ENCODE assay signal across 10 cellular contexts in the genomic region with DNA sequence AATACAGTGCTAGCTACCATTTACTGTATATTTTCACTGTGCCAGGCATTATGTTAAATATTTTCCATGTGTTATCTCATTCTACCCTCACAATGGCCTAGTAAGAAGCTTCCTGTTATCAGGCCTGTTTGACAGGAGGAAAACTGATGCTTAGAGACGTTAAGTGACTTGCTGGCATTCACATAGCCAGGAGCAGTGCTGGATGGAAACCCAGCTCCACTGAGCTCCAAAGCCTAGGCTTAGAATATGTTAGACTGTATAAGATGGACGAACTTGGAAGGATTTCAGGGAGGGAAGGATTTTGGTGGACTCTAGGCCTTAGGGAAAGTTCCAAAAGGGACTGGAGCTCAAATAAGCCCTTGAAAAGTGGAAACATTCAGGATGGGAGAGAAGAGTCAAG. TPM values are rescaled to one million over a fixed set of nuclear protein-coding genes. Genes with fewer than 3 reads are reported as not detected.
DNase-seq lines count a peak whose midpoint lies in the region; ATAC-seq and TF ChIP-seq lines count a peak whose summit lies in the region.
"Had no signal": no experiment of that assay in that cellular context is flagged by ENCODE, and none has a peak within 500 bp of the region (broad histone marks: within the 10 kb centered on the region; RNA-seq: fewer than 3 reads in every experiment).

No MANE protein-coding gene starts in this region.

- H3K27ac ChIP-seq in gastroesophageal sphincter, result peak overlapping the region; percentile 35 to 95 (median 94)
- H3K27ac ChIP-seq in subcutaneous abdominal adipose tissue (ENCODE audit: low read depth, low read length), result peak overlapping the region; percentile 90
- H3K27ac ChIP-seq: KMS-11 had no signal

- peaks cover 60% of the 10 kb centered on the region for H3K4me1 Mint-ChIP-seq in activated CD4-positive, alpha-beta T cell treated with anti-CD3 and anti-CD28 coated beads, Interleukin-2, amount 10 ng/mL, durations not matched to agents 24 days and 14 days
- H3K4me1 Mint-ChIP-seq in activated CD8-positive, alpha-beta T cell treated with anti-CD3 and anti-CD28 coated beads for 36 hours (ENCODE audit: low read depth), result peaks cover 55% of the 10 kb centered on the region

- no peaks in the 10 kb centered on the region for H3K9me3 ChIP-seq in gastroesophageal sphincter
- no peaks in the 10 kb centered on the region for H3K9me3 ChIP-seq in subcutaneous abdominal adipose tissue (ENCODE audit: control insufficient read depth in 5 of 5, low read length in 5 of 5)

- TF ChIP-seq CTCF in activated CD8-positive, alpha-beta T cell treated with anti-CD3 and anti-CD28 coated beads for 36 hours (IDR thresholded peaks at IDR 0.05), result no peak
- TF ChIP-seq CTCF in gastroesophageal sphincter (IDR thresholded peaks at IDR 0.05), result no peak

- no peak for ATAC-seq in activated CD8-positive, alpha-beta T cell treated with anti-CD3 and anti-CD28 coated beads for 36 hours
- ATAC-seq in gastroesophageal sphincter, result no peak
- ATAC-seq in GM19452 (IDR thresholded peaks at IDR 0.05; ENCODE audit: unreplicated experiment), result no peak

- DNase-seq in activated CD4-positive, alpha-beta T cell treated with anti-CD3 and anti-CD28 coated beads, Interleukin-2, amount 10 ng/mL, durations not matched to agents 24 days and 14 days, result peak; percentile 70
- DNase-seq in activated CD4-positive, alpha-beta T cell treated with anti-CD3 and anti-CD28 coated beads, Interleukin-2, amount 50 U/mL, for 48 hours, result no peak
- DNase-seq in activated CD8-positive, alpha-beta T cell treated with anti-CD3 and anti-CD28 coated beads for 36 hours, result no peak
- DNase-seq in kidney tubule cell (ENCODE audit: low spot score) (no peak), COLO668 (lab: John Stamatoyannopoulos, UW; ENCODE audit: unreplicated experiment) (no peak)
- DNase-seq: T1000 had no signal

- peaks cover 9 to 66% (median 28%) of the 10 kb centered on the region in 3 donors for H3K4me1 ChIP-seq in gastroesophageal sphincter
- H3K4me1 ChIP-seq in subcutaneous abdominal adipose tissue (ENCODE audit: control insufficient read depth in 5 of 5, insufficient read depth in 5 of 5, low read length in 5 of 5), result peaks cover 2 to 52% (median 41%) of the 10 kb centered on the region in 5 donors

- H3K4me3 ChIP-seq in gastroesophageal sphincter (peak overlapping the region; percentile 64 to 87), subcutaneous abdominal adipose tissue (ENCODE audit: low read depth in 1 of 5, low read length in 5 of 5) (peak overlapping the region; percentile 77 to 97 (median 79))

- H3K27me3 Mint-ChIP-seq in activated CD4-positive, alpha-beta T cell treated with anti-CD3 and anti-CD28 coated beads, Interleukin-2, amount 10 ng/mL, durations not matched to agents 24 days and 14 days, result no peaks in the 10 kb centered on the region
- H3K27me3 Mint-ChIP-seq in activated CD8-positive, alpha-beta T cell treated with anti-CD3 and anti-CD28 coated beads for 36 hours, result no peaks in the 10 kb centered on the region

- H3K9me3 Mint-ChIP-seq in activated CD4-positive, alpha-beta T cell treated with anti-CD3 and anti-CD28 coated beads, Interleukin-2, amount 10 ng/mL, durations not matched to agents 24 days and 14 days, result no peaks in the 10 kb centered on the region
- H3K9me3 Mint-ChIP-seq in activated CD8-positive, alpha-beta T cell treated with anti-CD3 and anti-CD28 coated beads for 36 hours, result no peaks in the 10 kb centered on the region

- no peak for TF ChIP-seq EP300 in gastroesophageal sphincter (IDR thresholded peaks at IDR 0.05)

- POLR2A ChIA-PET in activated CD8-positive, alpha-beta T cell treated with anti-CD3 and anti-CD28 coated beads for 36 hours (lab: Charles Lee), result interaction anchor here (0.6 to 5.0 kb wide), 17 partner anchors 10 to 141 kb away, joined by 3 to 69 read pairs (median 6); no protein-coding TSS in a partner anchor

- H3K9ac ChIP-seq in subcutaneous abdominal adipose tissue (ENCODE audit: low read length in 5 of 5), result peak overlapping the region; percentile 60 to 81 (median 68)
- H3K9ac ChIP-seq: KMS-11 had no signal

- CTCF ChIA-PET in activated CD8-positive, alpha-beta T cell treated with anti-CD3 and anti-CD28 coated beads for 36 hours (lab: Charles Lee), result interaction anchor here (0.6 to 2.1 kb wide), 17 partner anchors 8 to 218 kb away, joined by 3 to 8 read pairs (median 4); no protein-coding TSS in a partner anchor

- WGBS in gastroesophageal sphincter (ENCODE audit: low coverage in 1 of 2), 2 donors, result 0% methylated on average over 2 of the region's 2 CpGs

- H3K36me3 Mint-ChIP-seq in activated CD4-positive, alpha-beta T cell treated with anti-CD3 and anti-CD28 coated beads, Interleukin-2, amount 10 ng/mL, durations not matched to agents 24 days and 14 days (ENCODE audit: low read depth), result peaks cover 67% of the 10 kb centered on the region
- peaks cover 58% of the 10 kb centered on the region for H3K36me3 Mint-ChIP-seq in activated CD8-positive, alpha-beta T cell treated with anti-CD3 and anti-CD28 coated beads for 36 hours (ENCODE audit: low read depth)

- no peak for TF ChIP-seq POLR2A in gastroesophageal sphincter (IDR thresholded peaks at IDR 0.05)

- peak overlapping the region; percentile 94 for H3K4me3 Mint-ChIP-seq in activated CD4-positive, alpha-beta T cell treated with anti-CD3 and anti-CD28 coated beads, Interleukin-2, amount 10 ng/mL, durations not matched to agents 24 days and 14 days
- H3K4me3 Mint-ChIP-seq in activated CD8-positive, alpha-beta T cell treated with anti-CD3 and anti-CD28 coated beads for 36 hours, result peak overlapping the region; percentile 93

- H3K27ac Mint-ChIP-seq in activated CD4-positive, alpha-beta T cell treated with anti-CD3 and anti-CD28 coated beads, Interleukin-2, amount 10 ng/mL, durations not matched to agents 24 days and 14 days, result peak overlapping the region; percentile 97
- H3K27ac Mint-ChIP-seq in activated CD8-positive, alpha-beta T cell treated with anti-CD3 and anti-CD28 coated beads for 36 hours, result peak overlapping the region; percentile 95

- H3K36me3 ChIP-seq in gastroesophageal sphincter, result no peaks in the 10 kb centered on the region
- peaks cover 0 to 7% (median 3%) of the 10 kb centered on the region in 5 donors for H3K36me3 ChIP-seq in subcutaneous abdominal adipose tissue (ENCODE audit: control insufficient read depth in 5 of 5, insufficient read depth in 5 of 5, low read length in 5 of 5)

- intact Hi-C loops in activated CD4-positive, alpha-beta T cell treated with anti-CD3 and anti-CD28 coated beads, Interleukin-2, amount 10 ng/mL, durations not matched to agents 24 days and 14 days (cut with micrococcal nuclease), result loop anchor here (1.0 to 10.0 kb wide), 5 partner anchors 96 to 1214 kb away; no protein-coding TSS in a partner anchor
- intact Hi-C loops in activated CD8-positive, alpha-beta T cell treated with anti-CD3 and anti-CD28 coated beads for 36 hours (cut with micrococcal nuclease), result loop anchor here (5.0 to 10.0 kb wide), 4 partner anchors 59 to 214 kb away; no protein-coding TSS in a partner anchor

- H3K27me3 ChIP-seq in gastroesophageal sphincter (no peaks in the 10 kb centered on the region), subcutaneous abdominal adipose tissue (ENCODE audit: control insufficient read depth in 5 of 5, insufficient read depth in 4 of 5, low read length in 5 of 5) (peaks cover 0 to 10% (median 0%) of the 10 kb centered on the region in 5 donors)

RNA-seq across cellular contexts. Expression of gene CD44, which starts 2.1 kb away (rescaled TPM):
- total RNA-seq in activated CD4-positive, alpha-beta T cell treated with anti-CD3 and anti-CD28 coated beads, Interleukin-2, amount 10 ng/mL, durations not matched to agents 24 days and 14 days, result 488 and 489 TPM in 2 replicates
- total RNA-seq in activated CD8-positive, alpha-beta T cell treated with anti-CD3 and anti-CD28 coated beads for 36 hours, result 100 to 1,000 TPM; 363 to 373 TPM
- total RNA-seq in gastroesophageal sphincter, result 100 to 1,000 TPM; 211 to 319 (median 266) TPM
